8 cellular contexts compared by ENCODE assay signal in genomic region chr20:4999788-5000187, GRCh38. TPM values are rescaled to one million over a fixed set of nuclear protein-coding genes. Genes with fewer than 3 reads are reported as not detected.
DNase-seq lines count a peak whose midpoint lies in the region; ATAC-seq and TF ChIP-seq lines count a peak whose summit lies in the region.

No MANE protein-coding gene starts in this region.

- H3K56ac ChIP-seq in IMR-90 (ENCODE audit: extremely low read depth, insufficient read depth, low read length): no peak overlapping the region

- H3K79me1 ChIP-seq in IMR-90 (ENCODE audit: low read depth in 1 of 2, low read length in 2 of 2) (peaks cover 25 to 56% of the 10 kb centered on the region in 2 experiments; a peak in 3 of 4 replicates), mesenchymal stem cell (replicated peaks; ENCODE audit: low read length, poor library complexity, severe bottlenecking) (peaks cover 23% of the 10 kb centered on the region)

- H4K20me1 ChIP-seq in IMR-90 (ENCODE audit: insufficient read depth, low read length): peaks cover 44% of the 10 kb centered on the region

- H3K18ac ChIP-seq in IMR-90 (ENCODE audit: low read depth, low read length): no peak overlapping the region
- no peak overlapping the region for H3K18ac ChIP-seq in mesenchymal stem cell (ENCODE audit: low read depth in 1 of 2, low read length in 2 of 2)

- H3K36me3 Mint-ChIP-seq in activated CD4-positive, alpha-beta memory T cell treated with anti-CD3 and anti-CD28 coated beads, Interleukin-2, amount 10 ng/mL, durations not matched to agents 7 days and 5 days (ENCODE audit: low read depth): peaks cover 3% of the 10 kb centered on the region

- ATAC-seq in IMR-90 (ENCODE audit: low read depth): no peak
- ATAC-seq in HG02981 (IDR thresholded peaks at IDR 0.05; ENCODE audit: unreplicated experiment): no peak
- no peak for ATAC-seq in GM18502 (IDR thresholded peaks at IDR 0.05; ENCODE audit: poor library complexity, unreplicated experiment)

- no peaks in the 10 kb centered on the region for H3K9me3 ChIP-seq in IMR-90 (ENCODE audit: control insufficient read depth, insufficient read depth, low read length)
- no peaks in the 10 kb centered on the region for H3K9me3 ChIP-seq in mesenchymal stem cell (ENCODE audit: control insufficient read depth, low read length)

- H4K91ac ChIP-seq in IMR-90 (ENCODE audit: insufficient read depth, low read depth, low read length): no peak overlapping the region
- no peak overlapping the region for H4K91ac ChIP-seq in mesenchymal stem cell (ENCODE audit: low read length)

- H3K9me1 ChIP-seq in IMR-90 (ENCODE audit: insufficient read depth, low read length): peaks cover 21% of the 10 kb centered on the region

- H2BK15ac ChIP-seq in IMR-90 (ENCODE audit: low read depth, low read length) (no peak overlapping the region), mesenchymal stem cell (ENCODE audit: low read depth, poor library complexity, severe bottlenecking) (no peak overlapping the region)

- H3K4ac ChIP-seq in IMR-90 (ENCODE audit: low read depth, low read length): no peak overlapping the region
- H3K4ac ChIP-seq in mesenchymal stem cell (ENCODE audit: low read depth in 1 of 2, low read length in 2 of 2): no peak overlapping the region

- TF ChIP-seq RAD21 in IMR-90 (IDR thresholded peaks at IDR 0.05; ENCODE audit: low read length): no peak

- H2AFZ ChIP-seq in IMR-90 (replicated peaks; ENCODE audit: low read length, poor library complexity) (no peak overlapping the region), mesenchymal stem cell (ENCODE audit: low read depth, low read length) (no peak overlapping the region)

- in situ Hi-C loops in IMR-90 (cut with MboI; ENCODE audit: low sequenced_read_pairs): no loop called here

- H3K14ac ChIP-seq in IMR-90 (replicated peaks; ENCODE audit: low read depth, low read length): no peak overlapping the region
- H3K14ac ChIP-seq in mesenchymal stem cell (ENCODE audit: low read length in 2 of 2): no peak overlapping the region

- H3K4me1 ChIP-seq in IMR-90 (ENCODE audit: control insufficient read depth, insufficient read depth, low read length): peaks cover 6% of the 10 kb centered on the region; the same call in 1 of the 2 replicates
- H3K4me1 ChIP-seq in mesenchymal stem cell (ENCODE audit: control insufficient read depth, insufficient read depth, low read depth, low read length): peaks cover 10% of the 10 kb centered on the region

- H2BK5ac ChIP-seq in IMR-90 (ENCODE audit: low read depth, low read length, poor library complexity, severe bottlenecking): no peak overlapping the region
- H2BK5ac ChIP-seq in mesenchymal stem cell (ENCODE audit: low read depth, low read length, poor library complexity, severe bottlenecking): no peak overlapping the region

- no TSS peak for BruUV-seq in IMR-90 (replicated peaks; lab: Mats Ljungman, UMichigan)

- H3K23ac ChIP-seq in IMR-90 (ENCODE audit: low read depth, low read length) (no peak overlapping the region; the same call in 1 of the 2 replicates), mesenchymal stem cell (ENCODE audit: low read length in 2 of 2) (peak overlapping the region in 1 of 2 experiments; percentile 43)

- CTCF ChIA-PET in IMR-90 (lab: Yijun Ruan, JAX): no interaction called here
- CTCF ChIA-PET in activated CD4-positive, alpha-beta memory T cell treated with anti-CD3 and anti-CD28 coated beads, Interleukin-2, amount 10 ng/mL, durations not matched to agents 7 days and 5 days (lab: Charles Lee): interaction anchor here (1.3 to 3.5 kb wide), 4 partner anchors 9 to 238 kb away, joined by 4 to 15 read pairs (median 4); no protein-coding TSS in a partner anchor

- H2BK120ac ChIP-seq in IMR-90 (ENCODE audit: low read depth, low read length) (no peak overlapping the region), mesenchymal stem cell (ENCODE audit: low read depth, low read length) (no peak overlapping the region)

- H3K27ac ChIP-seq in IMR-90 (ENCODE audit: insufficient read depth, low read length) (no peak overlapping the region), mesenchymal stem cell (ENCODE audit: low read length, poor library complexity, severe bottlenecking) (no peak overlapping the region)

- peaks cover 9% of the 10 kb centered on the region for H3K27me3 Mint-ChIP-seq in activated CD4-positive, alpha-beta memory T cell treated with anti-CD3 and anti-CD28 coated beads, Interleukin-2, amount 10 ng/mL, durations not matched to agents 7 days and 5 days

- H3K4me3 ChIP-seq in AG10803 (ENCODE audit: low read length) (peak overlapping the region; percentile 65), IMR-90 (ENCODE audit: insufficient read depth, low read depth, low read length) (peak overlapping the region; percentile 90), mesenchymal stem cell (ENCODE audit: insufficient read depth in 1 of 2, low read depth in 1 of 2, low read length in 2 of 2) (peak overlapping the region in 1 of 2 experiments; percentile 93)

- TF ChIP-seq POLR2A in IMR-90 (IDR thresholded peaks at IDR 0.05; ENCODE audit: low read depth, low read length): no peak

- peak overlapping the region; percentile 80 for H3K4me2 ChIP-seq in IMR-90 (ENCODE audit: low read depth, low read length)
- no peak overlapping the region for H3K4me2 ChIP-seq in mesenchymal stem cell (ENCODE audit: low read length, poor library complexity, severe bottlenecking)

- no peak overlapping the region for H2BK12ac ChIP-seq in mesenchymal stem cell (ENCODE audit: low read length in 2 of 2)

- 0 out of 2 replicates have a peak overlapping the region, but pooled peaks have one; percentile 48 for H3K9ac ChIP-seq in IMR-90 (ENCODE audit: low read depth, low read length)
- H3K9ac ChIP-seq in mesenchymal stem cell (ENCODE audit: low read length): peak overlapping the region; percentile 87

- H3K36me3 ChIP-seq in IMR-90 (ENCODE audit: control insufficient read depth, insufficient read depth, low read length): no peaks in the 10 kb centered on the region
- H3K36me3 ChIP-seq in mesenchymal stem cell (ENCODE audit: control insufficient read depth in 1 of 2, insufficient read depth in 2 of 2, low read depth in 1 of 2, low read length in 2 of 2): no peaks in the 10 kb centered on the region

- no peak overlapping the region for H2AK9ac ChIP-seq in IMR-90 (replicated peaks; ENCODE audit: low read depth, low read length, poor library complexity)

- peaks cover 26% of the 10 kb centered on the region for H3K4me1 Mint-ChIP-seq in activated CD4-positive, alpha-beta memory T cell treated with anti-CD3 and anti-CD28 coated beads, Interleukin-2, amount 10 ng/mL, durations not matched to agents 7 days and 5 days

- H3K27ac Mint-ChIP-seq in activated CD4-positive, alpha-beta memory T cell treated with anti-CD3 and anti-CD28 coated beads, Interleukin-2, amount 10 ng/mL, durations not matched to agents 7 days and 5 days: peak overlapping the region; percentile 9

- no CpG with 5 or more reads among the region's 1 CpG for WGBS in IMR-90 (ENCODE audit: extremely low coverage in 2 of 2, insufficient read length in 1 of 2), 2 experiments
- WGBS in mesenchymal stem cell: 82% methylated on average over 1 of the region's 1 CpG

- TF ChIP-seq CTCF in AG10803 (conservative IDR thresholded peaks at IDR 0.05; ENCODE audit: low read length) (no peak), IMR-90 (conservative IDR thresholded peaks at IDR 0.05; ENCODE audit: low read depth, low read length) (no peak)

- H3K27me3 ChIP-seq in IMR-90 (ENCODE audit: control insufficient read depth, insufficient read depth, low read length) (no peaks in the 10 kb centered on the region), mesenchymal stem cell (ENCODE audit: control insufficient read depth in 1 of 2, insufficient read depth in 1 of 2, low read length in 2 of 2) (no peaks in the 10 kb centered on the region)

- DNase-seq in AG10803 (ENCODE audit: low read depth): no peak
- DNase-seq in IMR-90: no peak
- no peak for DNase-seq in activated CD4-positive, alpha-beta memory T cell treated with anti-CD3 and anti-CD28 coated beads, Interleukin-2, amount 10 ng/mL, durations not matched to agents 7 days and 5 days
- DNase-seq in mesenchymal stem cell: no peak
- no peak for DNase-seq in KG1 (lab: John Stamatoyannopoulos, UW)
- DNase-seq in GM19240 (ENCODE audit: insufficient read length, low spot score): no peak

- intact Hi-C loops in IMR-90 (cut with micrococcal nuclease): no loop called here

- H2BK20ac ChIP-seq in IMR-90 (ENCODE audit: low read depth, low read length): no peak overlapping the region

- no peak overlapping the region for H2AK5ac ChIP-seq in IMR-90 (ENCODE audit: low read depth, low read length)
- H2AK5ac ChIP-seq in mesenchymal stem cell (ENCODE audit: low read length, severe bottlenecking): no peak overlapping the region

- H3K9me3 Mint-ChIP-seq in activated CD4-positive, alpha-beta memory T cell treated with anti-CD3 and anti-CD28 coated beads, Interleukin-2, amount 10 ng/mL, durations not matched to agents 7 days and 5 days: no peaks in the 10 kb centered on the region

- H3K4me3 Mint-ChIP-seq in activated CD4-positive, alpha-beta memory T cell treated with anti-CD3 and anti-CD28 coated beads, Interleukin-2, amount 10 ng/mL, durations not matched to agents 7 days and 5 days: peak overlapping the region; percentile 81

- no peak overlapping the region for H4K5ac ChIP-seq in IMR-90 (ENCODE audit: low read depth, low read length)

- no peak overlapping the region for H4K8ac ChIP-seq in IMR-90 (ENCODE audit: low read depth in 2 of 2, low read length in 2 of 2)
- H4K8ac ChIP-seq in mesenchymal stem cell (ENCODE audit: low read length): no peak overlapping the region

- dilution Hi-C loops in IMR-90 (cut with HindIII; ENCODE audit: low sequenced_read_pairs, unreplicated experiment): no loop called here

- POLR2A ChIA-PET in IMR-90 (lab: Charles Lee; ENCODE audit: unreplicated experiment): no interaction called here
- POLR2A ChIA-PET in activated CD4-positive, alpha-beta memory T cell treated with anti-CD3 and anti-CD28 coated beads, Interleukin-2, amount 10 ng/mL, durations not matched to agents 7 days and 5 days (lab: Charles Lee): interaction anchor here (1.0 to 2.2 kb wide), 8 partner anchors 27 to 127 kb away, joined by 3 to 10 read pairs (median 3); partner anchors contain the start of genes CDS2 and PCNA

TF ChIP-seq in IMR-90, 13 proteins besides CTCF, POLR2A, EP300 and RAD21 (continues in another document):
- TF ChIP-seq FOS (IDR thresholded peaks at IDR 0.05; ENCODE audit: low read depth, low read length): no peak

RNA-seq across cellular contexts. Expression of gene SLC23A2, which starts 1.5 kb away (rescaled TPM):
- total RNA-seq in IMR-90 (2012; rRNA removed): 10.2 and 11.1 TPM in 2 replicates
- 13.5 and 14.4 TPM in 2 replicates for polyA plus RNA-seq in IMR-90 (2012; rRNA removed)
- polyA plus RNA-seq in IMR-90 (2012; cell fraction: cytosol; rRNA removed): 9.3 and 13.1 TPM in 2 replicates
- polyA plus RNA-seq in IMR-90 (2012; cell fraction: nucleus; rRNA removed; ENCODE audit: low replicate concordance): 22.1 and 35.5 TPM in 2 replicates
- total RNA-seq in activated CD4-positive, alpha-beta memory T cell treated with anti-CD3 and anti-CD28 coated beads, Interleukin-2, amount 10 ng/mL, durations not matched to agents 7 days and 5 days: 10 to 100 TPM; 12.9 to 14.1 TPM
- 11.2 TPM for polyA plus RNA-seq in mesenchymal stem cell (2013, experiment 1 of 2)
- 11.0 TPM for polyA plus RNA-seq in mesenchymal stem cell (2013, experiment 2 of 2)
